35 cellular contexts compared by ENCODE assay signal in genomic region chr12:110848524-110848923, GRCh38. TPM values are rescaled to one million over a fixed set of nuclear protein-coding genes. Genes with fewer than 3 reads are reported as not detected.
"Had no signal": no experiment of that assay in that cellular context is flagged by ENCODE, and none has a peak within 500 bp of the region (broad histone marks: within the 10 kb centered on the region; RNA-seq: fewer than 3 reads in every experiment).

No MANE protein-coding gene starts in this region.

- H3K79me2 ChIP-seq: hepatocyte had no signal

- ATAC-seq: activated CD4-positive, alpha-beta T cell treated with anti-CD3 and anti-CD28 coated beads for 36 hours; activated T-cell treated with anti-CD3 and anti-CD28 coated beads, Interleukin-2, amount 50 U/mL, for 72 hours; body of pancreas; esophagus mucosa; foreskin keratinocyte; gastrocnemius medialis; heart right ventricle; T-helper 17 cell had no signal

- H3K27me3 ChIP-seq: cardiac muscle cell, colonic mucosa had no signal

- H3K9me3 Mint-ChIP-seq: activated CD4-positive, alpha-beta memory T cell treated with anti-CD3 and anti-CD28 coated beads, Interleukin-2, amount 10 ng/mL, durations not matched to agents 7 days and 5 days; activated CD4-positive, alpha-beta T cell treated with anti-CD3 and anti-CD28 coated beads, Interleukin-2, amount 10 ng/mL, durations not matched to agents 7 days and 5 days; activated T-cell treated with anti-CD3 and anti-CD28 coated beads, Interleukin-2, amount 50 U/mL, for 24 hours; activated T-cell treated with anti-CD3 and anti-CD28 coated beads, Interleukin-2, amount 50 U/mL, for 72 hours; T-helper 2 cell treated with Interferon-gamma antibody and Interleukin-4, amounts not matched to agents 5 μg/mL and 100 μg/mL, for 36 hours had no signal

- H2AFZ ChIP-seq: hepatocyte had no signal

- H3K4me1 ChIP-seq: colonic mucosa, foreskin keratinocyte had no signal

- H3K27ac Mint-ChIP-seq: activated CD4-positive, alpha-beta memory T cell treated with anti-CD3 and anti-CD28 coated beads, Interleukin-2, amount 10 ng/mL, durations not matched to agents 7 days and 5 days; activated CD4-positive, alpha-beta T cell treated with anti-CD3 and anti-CD28 coated beads for 36 hours; activated CD4-positive, alpha-beta T cell treated with anti-CD3 and anti-CD28 coated beads, Interleukin-2, amount 10 ng/mL, durations not matched to agents 7 days and 5 days; activated naive CD8-positive, alpha-beta T cell; activated T-cell treated with anti-CD3 and anti-CD28 coated beads, Interleukin-2, amount 50 U/mL, for 24 hours; activated T-cell treated with anti-CD3 and anti-CD28 coated beads, Interleukin-2, amount 50 U/mL, for 72 hours; T-helper 17 cell; T-helper 2 cell treated with Interferon-gamma antibody and Interleukin-4, amounts not matched to agents 5 μg/mL and 100 μg/mL, for 36 hours had no signal

- H3K9me3 ChIP-seq: body of pancreas, colonic mucosa, gastrocnemius medialis, heart right ventricle had no signal

- H3K36me3 ChIP-seq: cardiac muscle cell, colonic mucosa, gastrocnemius medialis, heart right ventricle, WERI-Rb-1 had no signal

- H3K36me3 Mint-ChIP-seq: activated naive CD8-positive, alpha-beta T cell had no signal

- DNase-seq: activated CD4-positive, alpha-beta memory T cell treated with anti-CD3 and anti-CD28 coated beads, Interleukin-2, amount 10 ng/mL, durations not matched to agents 7 days and 5 days; activated CD4-positive, alpha-beta T cell treated with anti-CD3 and anti-CD28 coated beads for 36 hours; activated CD4-positive, alpha-beta T cell treated with anti-CD3 and anti-CD28 coated beads, Interleukin-2, amount 10 ng/mL, durations not matched to agents 7 days and 5 days; activated CD4-positive, alpha-beta T cell treated with anti-CD3 and anti-CD28 coated beads, Interleukin-2, amount 50 U/mL, for 4 hours; activated CD4-positive, CD25-positive, alpha-beta regulatory T cell; activated CD4-positive, CD25-positive, alpha-beta regulatory T cell treated with anti-CD3 and anti-CD28 coated beads, Interleukin-2, amount 50 U/mL, for 72 hours; activated CD8-positive, alpha-beta memory T cell treated with anti-CD3 and anti-CD28 coated beads, Interleukin-2, amount 50 U/mL, for 48 hours; activated gamma-delta T cell treated with Interleukin-2 at 50 U/mL for 16 hours; activated naive CD4-positive, alpha-beta T cell treated with anti-CD3 and anti-CD28 coated beads, Interleukin-2, amount 50 U/mL, for 16 hours; activated naive CD4-positive, alpha-beta T cell treated with Interleukin-2 at 50 U/mL for 16 hours; activated T-cell treated with anti-CD3 and anti-CD28 coated beads for 4 hours; activated T-cell treated with anti-CD3 and anti-CD28 coated beads, Interleukin-2, amount 50 U/mL, for 24 hours; activated T-cell treated with anti-CD3 and anti-CD28 coated beads, Interleukin-2, amount 50 U/mL, for 72 hours; amniotic stem cell; anterior cingulate cortex; body of pancreas; central memory CD4-positive, alpha-beta T cell; cerebellar nuclear complex; colonic mucosa; effector CD8-positive, alpha-beta T cell; foreskin keratinocyte; gastrocnemius medialis; heart right ventricle; T-helper 1 cell; T-helper 17 cell; T1000; WERI-Rb-1 had no signal

- H3K4me3 ChIP-seq: body of pancreas, cardiac muscle cell, colonic mucosa, gastrocnemius medialis, heart right ventricle, hepatocyte had no signal

- H3K4me3 Mint-ChIP-seq: activated CD4-positive, alpha-beta memory T cell treated with anti-CD3 and anti-CD28 coated beads, Interleukin-2, amount 10 ng/mL, durations not matched to agents 7 days and 5 days; activated CD4-positive, alpha-beta T cell treated with anti-CD3 and anti-CD28 coated beads for 36 hours; activated CD4-positive, alpha-beta T cell treated with anti-CD3 and anti-CD28 coated beads, Interleukin-2, amount 10 ng/mL, durations not matched to agents 7 days and 5 days; activated T-cell treated with anti-CD3 and anti-CD28 coated beads, Interleukin-2, amount 50 U/mL, for 24 hours; T-helper 17 cell; T-helper 2 cell treated with Interferon-gamma antibody and Interleukin-4, amounts not matched to agents 5 μg/mL and 100 μg/mL, for 36 hours had no signal

- H3K27ac ChIP-seq: body of pancreas, cardiac muscle cell, colonic mucosa, foreskin keratinocyte, gastrocnemius medialis, heart right ventricle, hepatocyte, WERI-Rb-1 had no signal

- H3K4me2 ChIP-seq: hepatocyte had no signal

RNA-seq across cellular contexts. Expression of gene CCDC63, which starts 1.7 kb away (rescaled TPM):
- total RNA-seq: activated CD4-positive, alpha-beta memory T cell treated with anti-CD3 and anti-CD28 coated beads, Interleukin-2, amount 10 ng/mL, durations not matched to agents 7 days and 5 days; activated CD4-positive, alpha-beta T cell treated with anti-CD3 and anti-CD28 coated beads for 36 hours; activated CD4-positive, alpha-beta T cell treated with anti-CD3 and anti-CD28 coated beads, Interleukin-2, amount 10 ng/mL, durations not matched to agents 7 days and 5 days; body of pancreas; cardiac muscle cell; colonic mucosa; dermis microvascular lymphatic vessel endothelial cell; epithelial cell of proximal tubule; esophagus mucosa; gastrocnemius medialis; heart right ventricle; hepatocyte; T-helper 17 cell had no signal
- polyA plus RNA-seq: adipose tissue, heart right ventricle, hepatocyte had no signal
